17 cellular contexts compared by ENCODE assay signal in the genomic region with DNA sequence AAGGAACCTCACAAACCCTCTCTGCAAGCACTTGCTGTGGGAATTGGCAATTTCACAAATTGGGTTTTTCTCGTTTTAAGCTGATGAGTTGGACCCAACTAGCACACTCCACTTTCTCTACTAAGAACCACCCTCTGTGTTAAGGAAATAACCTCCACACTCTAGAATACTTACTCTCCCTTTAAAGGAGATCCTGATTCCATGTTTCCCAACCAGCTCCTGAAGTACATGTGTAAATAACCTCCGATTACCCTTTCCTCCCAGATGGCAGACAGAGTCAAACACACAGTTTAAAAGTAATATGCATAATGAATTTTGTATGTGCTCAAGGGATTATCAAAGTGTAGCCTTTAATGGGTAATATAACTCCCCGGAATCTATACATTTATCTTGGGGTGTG.
A peak's percentile ranks its signal among the peaks of the same experiment; 100 is the strongest.
DNase-seq lines count a peak whose midpoint lies in the region; ATAC-seq and TF ChIP-seq lines count a peak whose summit lies in the region.
"Had no signal": no experiment of that assay in that cellular context is flagged by ENCODE, and none has a peak within 500 bp of the region (broad histone marks: within the 10 kb centered on the region; RNA-seq: fewer than 3 reads in every experiment).

No MANE protein-coding gene starts in this region.

- no peaks in the 10 kb centered on the region for H3K9me3 Mint-ChIP-seq in CD4-positive, alpha-beta T cell

- POLR2A ChIA-PET in CD4-positive, alpha-beta T cell (lab: Charles Lee), result interaction anchor here (0.6 kb wide), 1 partner anchor 11 kb away, joined by 3 read pairs; no protein-coding TSS in a partner anchor
- POLR2A ChIA-PET in RWPE1 (lab: Yijun Ruan, JAX; ENCODE audit: low non-redundant PET), result no interaction called here

- peaks cover 24% of the 10 kb centered on the region for H3K27me3 Mint-ChIP-seq in CD4-positive, alpha-beta T cell

- no peaks in the 10 kb centered on the region for H3K36me3 ChIP-seq in upper lobe of right lung
- H3K36me3 ChIP-seq: BLaER1, HAP-1 had no signal

- no peak overlapping the region for H3K27ac Mint-ChIP-seq in CD4-positive, alpha-beta T cell
- H3K27ac Mint-ChIP-seq: CD14-positive monocyte; CD8-positive, alpha-beta T cell had no signal

- peak; percentile 7 for DNase-seq in NCI-H2029 (lab: John Stamatoyannopoulos, UW)
- no peak for DNase-seq in NCI-H2029 treated with DMSO at 0.1 percent for 48 hours (lab: John Stamatoyannopoulos, UW)
- peak; percentile 80 for DNase-seq in NCI-H510A treated with DMSO at 0.1 percent for 48 hours (lab: John Stamatoyannopoulos, UW)
- no peak for DNase-seq in left lobe of liver (ENCODE audit: low spot score)
- no peak for DNase-seq in upper lobe of right lung
- DNase-seq in CD4-positive, alpha-beta T cell, result no peak
- DNase-seq in RWPE1 (ENCODE audit: low spot score), result no peak
- DNase-seq in T1000 (lab: John Stamatoyannopoulos, UW), result no peak
- DNase-seq: 8988T; Calu3; CD8-positive, alpha-beta T cell; DMS79 treated with DMSO at 0.1 percent for 48 hours; GF-D8 had no signal

- no peaks in the 10 kb centered on the region for H3K9me3 ChIP-seq in upper lobe of right lung
- no peaks in the 10 kb centered on the region for H3K9me3 ChIP-seq in CD4-positive, alpha-beta T cell (ENCODE audit: control insufficient read depth, low read length)
- H3K9me3 ChIP-seq: BLaER1, HAP-1 had no signal

- ATAC-seq in left lobe of liver (peak; percentile 51), upper lobe of right lung (peak; percentile 72)
- no peak for ATAC-seq in CD4-positive, alpha-beta T cell (ENCODE audit: poor library complexity)
- ATAC-seq: CD8-positive, alpha-beta T cell had no signal

- no peak overlapping the region for H3K4me3 Mint-ChIP-seq in CD4-positive, alpha-beta T cell
- H3K4me3 Mint-ChIP-seq: CD14-positive monocyte; CD8-positive, alpha-beta T cell had no signal

- no peaks in the 10 kb centered on the region for H3K4me1 Mint-ChIP-seq in CD4-positive, alpha-beta T cell (ENCODE audit: low read depth)
- H3K4me1 Mint-ChIP-seq: CD14-positive monocyte had no signal

- H3K27ac ChIP-seq in upper lobe of right lung (no peak overlapping the region), RWPE1 (no peak overlapping the region)
- H3K27ac ChIP-seq in CD4-positive, alpha-beta T cell (ENCODE audit: low read depth, low read length), result no peak overlapping the region
- H3K27ac ChIP-seq: BLaER1, HL-60 had no signal

- no peaks in the 10 kb centered on the region for H3K27me3 ChIP-seq in upper lobe of right lung
- H3K27me3 ChIP-seq in CD4-positive, alpha-beta T cell (ENCODE audit: control insufficient read depth, insufficient read depth, low read length), result no peaks in the 10 kb centered on the region
- H3K27me3 ChIP-seq: BLaER1 had no signal

- CTCF ChIA-PET in CD4-positive, alpha-beta T cell (lab: Charles Lee), result no interaction called here
- CTCF ChIA-PET in RWPE1 (lab: Yijun Ruan, JAX), result no interaction called here

- TF ChIP-seq CTCF in upper lobe of right lung (IDR thresholded peaks at IDR 0.05), result no peak
- TF ChIP-seq CTCF in CD4-positive, alpha-beta T cell (IDR thresholded peaks at IDR 0.05), result no peak
- no peak for TF ChIP-seq CTCF in RWPE1 (conservative IDR thresholded peaks at IDR 0.05; ENCODE audit: low read depth)

- no peaks in the 10 kb centered on the region for H3K4me1 ChIP-seq in upper lobe of right lung
- H3K4me1 ChIP-seq: BLaER1, HAP-1 had no signal

- H3K36me3 Mint-ChIP-seq in CD4-positive, alpha-beta T cell (ENCODE audit: low read depth), result no peaks in the 10 kb centered on the region
- H3K36me3 Mint-ChIP-seq: CD14-positive monocyte; CD8-positive, alpha-beta T cell had no signal

- intact Hi-C loops in upper lobe of right lung (cut with DNase I), result no loop called here
- intact Hi-C loops in CD4-positive, alpha-beta T cell (cut with DNase I, micrococcal nuclease), result no loop called here

- no peak overlapping the region for H3K4me3 ChIP-seq in upper lobe of right lung
- H3K4me3 ChIP-seq: BLaER1, HAP-1 had no signal

Comparison
In these comparisons a context has a peak if more than half of its experiments do, and no peak if none do; other contexts are left out.
1. DNase-seq: peak in NCI-H2029 (single experiment) and NCI-H510A treated with DMSO at 0.1 percent for 48 hours (single experiment); none in NCI-H2029 treated with DMSO at 0.1 percent for 48 hours (single experiment), left lobe of liver (single experiment), upper lobe of right lung (single experiment), CD4-positive, alpha-beta T cell (0 of 10), RWPE1 (single experiment) and T1000 (single experiment).